In the genomic region with DNA sequence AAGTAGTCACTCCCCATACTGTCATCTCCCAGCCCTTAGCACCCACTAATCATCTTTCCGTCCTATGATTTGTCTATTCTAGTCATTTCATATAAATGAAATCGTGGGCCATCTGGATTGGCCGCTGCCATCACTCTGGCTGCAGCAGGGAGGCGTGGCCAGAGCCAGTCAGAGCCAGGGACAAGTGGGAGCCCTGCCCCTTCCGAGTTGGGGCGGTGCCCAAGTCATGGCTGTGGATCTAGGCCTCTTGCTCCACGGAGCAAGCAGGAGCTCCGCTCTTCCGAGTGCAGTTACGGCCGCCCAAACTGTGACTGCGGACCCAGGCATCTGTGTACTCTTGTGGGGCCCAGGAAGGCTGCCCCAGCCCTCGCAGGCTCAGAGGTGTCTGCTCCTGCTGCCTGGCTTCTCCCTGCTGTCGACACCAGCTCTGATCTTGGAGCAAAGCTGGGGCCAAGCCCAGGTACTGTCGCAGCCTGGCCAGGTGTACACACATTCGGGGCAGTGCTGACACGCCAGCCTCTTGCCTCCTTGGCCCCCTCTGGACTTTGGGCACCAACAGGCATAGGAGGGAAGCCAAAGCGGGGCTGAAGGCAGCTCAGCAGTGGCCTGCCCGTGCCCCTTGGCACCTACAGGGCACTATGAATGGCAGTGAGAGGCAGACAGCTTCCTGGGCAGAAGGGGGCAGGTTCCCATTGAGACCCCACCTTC, we compare ENCODE assay signal across 14 cellular contexts. TPM values are rescaled to one million over a fixed set of nuclear protein-coding genes. Genes with fewer than 3 reads are reported as not detected.
DNase-seq lines count a peak whose midpoint lies in the region; ATAC-seq and TF ChIP-seq lines count a peak whose summit lies in the region.
"Had no signal": no experiment of that assay in that cellular context is flagged by ENCODE, and none has a peak within 500 bp of the region (broad histone marks: within the 10 kb centered on the region; RNA-seq: fewer than 3 reads in every experiment).

No MANE protein-coding gene starts in this region.

- H3K27ac Mint-ChIP-seq in WTC11: peak overlapping the region; percentile 94
- H3K27ac Mint-ChIP-seq: activated naive CD8-positive, alpha-beta T cell treated with anti-CD3 and anti-CD28 coated beads for 36 hours; CD8-positive, alpha-beta memory T cell; IgD-negative memory B cell; nephron had no signal

- H3K4me2 ChIP-seq in HCT116 (ENCODE audit: low read length): no peak overlapping the region

- ATAC-seq in HCT116: peak; percentile 95
- peak; percentile 98 for ATAC-seq in WTC11
- peak; percentile 69 for ATAC-seq in right cardiac atrium

- WGBS in right cardiac atrium: 76% methylated on average over 19 of the region's 19 CpGs

- no peaks in the 10 kb centered on the region for H3K9me2 ChIP-seq in HCT116 (ENCODE audit: insufficient read depth)

- H3K79me2 ChIP-seq in HCT116 (ENCODE audit: insufficient read depth, low read length): peaks cover 20% of the 10 kb centered on the region

- no peaks in the 10 kb centered on the region for H3K36me3 Mint-ChIP-seq in WTC11

- CTCF ChIA-PET in HCT116 (lab: Charles Lee) (no interaction called here), WTC11 (lab: Charles Lee) (no interaction called here)

- no peak overlapping the region for H3K9ac ChIP-seq in HCT116 (ENCODE audit: low read length)

- no peaks in the 10 kb centered on the region; a peak in 1 of 4 replicates for H3K36me3 ChIP-seq in HCT116 (ENCODE audit: control insufficient read depth in 1 of 2, insufficient read depth in 2 of 2, low read length in 2 of 2)
- H3K36me3 ChIP-seq: thoracic aorta had no signal

- POLR2A ChIA-PET in HCT116 (lab: Charles Lee): no interaction called here
- POLR2A ChIA-PET in WTC11 (lab: Charles Lee): interaction anchor here (0.6 kb wide), 1 partner anchor 11 kb away, joined by 5 read pairs; no protein-coding TSS in a partner anchor

- no peaks in the 10 kb centered on the region for H3K27me3 Mint-ChIP-seq in WTC11 (ENCODE audit: low read depth)
- H3K27me3 Mint-ChIP-seq: activated naive CD8-positive, alpha-beta T cell treated with anti-CD3 and anti-CD28 coated beads for 36 hours; CD8-positive, alpha-beta memory T cell; IgD-negative memory B cell had no signal

- DNase-seq in HCT116 (ENCODE audit: low read depth, low spot score) (no peak), WTC11 (ENCODE audit: low spot score) (peak; percentile 66), right cardiac atrium (peak; percentile 35 to 76 (median 71)), posterior cingulate gyrus (peak; percentile 57 to 98 (median 84)), LoVo (ENCODE audit: low spot score) (no peak), erythroblast (lab: John Stamatoyannopoulos, UW) (no peak), cortex of kidney (lab: John Stamatoyannopoulos, UW) (no peak)
- DNase-seq: activated naive CD8-positive, alpha-beta T cell treated with anti-CD3 and anti-CD28 coated beads for 36 hours; CD8-positive, alpha-beta memory T cell; WERI-Rb-1 had no signal

- RAD21 ChIA-PET in HCT116 (lab: Charles Lee; ENCODE audit: low non-redundant PET in 1 of 2, low total read pairs in 2 of 2, uncharacterized antibody in 2 of 2, unreplicated experiment in 2 of 2): no interaction called here

- BruUV-seq in HCT116 (replicated peaks; lab: Mats Ljungman, UMichigan): no TSS peak

- no peak overlapping the region for H3K27ac ChIP-seq in HCT116 (ENCODE audit: low read depth, low read length)
- no peak overlapping the region for H3K27ac ChIP-seq in right cardiac atrium (ENCODE audit: low read length)
- H3K27ac ChIP-seq: skin epidermis, thoracic aorta, WERI-Rb-1 had no signal

- no peak overlapping the region for H3K4me3 Mint-ChIP-seq in WTC11
- H3K4me3 Mint-ChIP-seq: activated naive CD8-positive, alpha-beta T cell treated with anti-CD3 and anti-CD28 coated beads for 36 hours; IgD-negative memory B cell; nephron had no signal

- no peak for TF ChIP-seq POLR2A in HCT116 (IDR thresholded peaks at IDR 0.05; ENCODE audit: borderline replicate concordance, extremely low read depth, insufficient read depth, insufficient read length)
- no peak for TF ChIP-seq POLR2A in erythroblast (IDR thresholded peaks at IDR 0.05; ENCODE audit: low read length)

- H3K4me3 ChIP-seq in HCT116 (replicated peaks in 1 of 2; ENCODE audit: low read depth in 1 of 2, low read length in 2 of 2) (no peak overlapping the region), right cardiac atrium (ENCODE audit: low read length) (no peak overlapping the region)
- H3K4me3 ChIP-seq: skin epidermis, thoracic aorta had no signal

- no peak for TF ChIP-seq RAD21 in HCT116 (IDR thresholded peaks at IDR 0.05; ENCODE audit: low read depth)

- H2AFZ ChIP-seq in HCT116 (ENCODE audit: low read depth, low read length, poor library complexity, severe bottlenecking): no peak overlapping the region

- no peaks in the 10 kb centered on the region for H3K9me3 ChIP-seq in HCT116 (ENCODE audit: control insufficient read depth in 1 of 2, insufficient read depth in 1 of 2, low read depth in 1 of 2, low read length in 2 of 2)
- H3K9me3 ChIP-seq in right cardiac atrium (ENCODE audit: control insufficient read depth, low read length): no peaks in the 10 kb centered on the region
- H3K9me3 ChIP-seq: thoracic aorta had no signal

- no peaks in the 10 kb centered on the region for H3K4me1 ChIP-seq in HCT116 (ENCODE audit: control insufficient read depth in 1 of 2, insufficient read depth in 2 of 2, low read length in 2 of 2)
- H3K4me1 ChIP-seq in right cardiac atrium (ENCODE audit: control insufficient read depth, insufficient read depth, low read length): no peaks in the 10 kb centered on the region

- H3K4me1 Mint-ChIP-seq in WTC11: peaks cover 6% of the 10 kb centered on the region; the same call in 1 of the 2 replicates
- H3K4me1 Mint-ChIP-seq: nephron had no signal

- H4K20me1 ChIP-seq in HCT116 (ENCODE audit: insufficient read depth): no peaks in the 10 kb centered on the region

- no peak for TF ChIP-seq CTCF in HCT116 (IDR thresholded peaks at IDR 0.05 in 2 of 3, conservative IDR thresholded peaks at IDR 0.05 in 1 of 3; ENCODE audit: borderline replicate concordance in 1 of 3, insufficient read depth in 1 of 3, low read depth in 2 of 3, low read length in 2 of 3)
- no peak for TF ChIP-seq CTCF in WTC11 (IDR thresholded peaks at IDR 0.05)

- intact Hi-C loops in HCT116 (cut with micrococcal nuclease) (no loop called here), right cardiac atrium (cut with DNase I) (loop anchor here in 1 of 4 donors (10.0 kb wide), 1 partner anchor 69 kb away; no protein-coding TSS in a partner anchor), posterior cingulate gyrus (cut with DNase I) (no loop called here)

- no peaks in the 10 kb centered on the region for H3K27me3 ChIP-seq in HCT116 (ENCODE audit: insufficient read depth, low read length)
- no peaks in the 10 kb centered on the region for H3K27me3 ChIP-seq in right cardiac atrium (ENCODE audit: control insufficient read depth, insufficient read depth)

- no peaks in the 10 kb centered on the region for H3K9me3 Mint-ChIP-seq in WTC11
- H3K9me3 Mint-ChIP-seq: activated naive CD8-positive, alpha-beta T cell treated with anti-CD3 and anti-CD28 coated beads for 36 hours; CD8-positive, alpha-beta memory T cell; IgD-negative memory B cell; nephron had no signal

TF ChIP-seq in HCT116, 20 proteins besides CTCF, POLR2A, EP300 and RAD21:
- TF ChIP-seq CEBPB (IDR thresholded peaks at IDR 0.05; ENCODE audit: low read depth) (no peak), FOSL1 (IDR thresholded peaks at IDR 0.05; ENCODE audit: low read depth) (no peak), ELF1 (IDR thresholded peaks at IDR 0.05; ENCODE audit: borderline replicate concordance, low read depth) (no peak), EGR1 (IDR thresholded peaks at IDR 0.05; ENCODE audit: low read depth) (no peak), MAX (IDR thresholded peaks at IDR 0.05) (no peak), SP1 (IDR thresholded peaks at IDR 0.05; ENCODE audit: low read depth) (no peak), ZFX (IDR thresholded peaks at IDR 0.05) (no peak), EZH2 (IDR thresholded peaks at IDR 0.05) (no peak), CBX3 (IDR thresholded peaks at IDR 0.05; ENCODE audit: low read depth) (no peak)
- TF ChIP-seq, protein P1, sequence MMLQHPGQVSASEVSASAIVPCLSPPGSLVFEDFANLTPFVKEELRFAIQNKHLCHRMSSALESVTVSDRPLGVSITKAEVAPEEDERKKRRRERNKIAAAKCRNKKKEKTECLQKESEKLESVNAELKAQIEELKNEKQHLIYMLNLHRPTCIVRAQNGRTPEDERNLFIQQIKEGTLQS (IDR thresholded peaks at IDR 0.05): no peak

TF ChIP-seq in WTC11, 78 proteins besides CTCF, POLR2A, EP300 and RAD21 (continues in another document):
- peak; percentile 64; the same call in 1 of the 2 replicates for TF ChIP-seq FOXP1 (CRISPR knock-in tag; IDR thresholded peaks at IDR 0.05; ENCODE audit: borderline replicate concordance)
- TF ChIP-seq, protein P2, sequence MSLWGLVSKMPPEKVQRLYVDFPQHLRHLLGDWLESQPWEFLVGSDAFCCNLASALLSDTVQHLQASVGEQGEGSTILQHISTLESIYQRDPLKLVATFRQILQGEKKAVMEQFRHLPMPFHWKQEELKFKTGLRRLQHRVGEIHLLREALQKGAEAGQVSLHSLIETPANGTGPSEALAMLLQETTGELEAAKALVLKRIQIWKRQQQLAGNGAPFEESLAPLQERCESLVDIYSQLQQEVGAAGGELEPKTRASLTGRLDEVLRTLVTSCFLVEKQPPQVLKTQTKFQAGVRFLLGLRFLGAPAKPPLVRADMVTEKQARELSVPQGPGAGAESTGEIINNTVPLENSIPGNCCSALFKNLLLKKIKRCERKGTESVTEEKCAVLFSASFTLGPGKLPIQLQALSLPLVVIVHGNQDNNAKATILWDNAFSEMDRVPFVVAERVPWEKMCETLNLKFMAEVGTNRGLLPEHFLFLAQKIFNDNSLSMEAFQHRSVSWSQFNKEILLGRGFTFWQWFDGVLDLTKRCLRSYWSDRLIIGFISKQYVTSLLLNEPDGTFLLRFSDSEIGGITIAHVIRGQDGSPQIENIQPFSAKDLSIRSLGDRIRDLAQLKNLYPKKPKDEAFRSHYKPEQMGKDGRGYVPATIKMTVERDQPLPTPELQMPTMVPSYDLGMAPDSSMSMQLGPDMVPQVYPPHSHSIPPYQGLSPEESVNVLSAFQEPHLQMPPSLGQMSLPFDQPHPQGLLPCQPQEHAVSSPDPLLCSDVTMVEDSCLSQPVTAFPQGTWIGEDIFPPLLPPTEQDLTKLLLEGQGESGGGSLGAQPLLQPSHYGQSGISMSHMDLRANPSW (CRISPR knock-in tag; conservative IDR thresholded peaks at IDR 0.05; ENCODE audit: low read depth): no peak

RNA-seq across cellular contexts. Expression of gene MRPL48, which starts 8.4 kb away (rescaled TPM):
- total RNA-seq in HCT116 (2021; ENCODE audit: unreplicated experiment) (66.8 TPM), WTC11 (2021) (38.7 to 40.6 TPM (median 39.4 TPM) in 3 replicates), right cardiac atrium (10 to 100 TPM; 36.3 to 47.2 (median 37.4) TPM)
- 62.7 and 89.3 TPM in 2 replicates for polyA plus RNA-seq in HCT116 (2012)
- polyA plus RNA-seq in right cardiac atrium: 53.1 TPM

RNA-seq across cellular contexts. Expression of gene RAB6A, which starts 35.2 kb away (rescaled TPM):
- total RNA-seq in HCT116 (2021; ENCODE audit: unreplicated experiment) (121 TPM), WTC11 (2021) (103 to 114 TPM (median 107 TPM) in 3 replicates), right cardiac atrium (100 to 1,000 TPM in 3 of 4 donors, 10 to 100 TPM in 1; 98.9 to 140 (median 114) TPM)
- polyA plus RNA-seq in HCT116 (2012): 83.7 and 106 TPM in 2 replicates
- 68.2 TPM for polyA plus RNA-seq in right cardiac atrium

Comparison
In these comparisons a context has a peak if more than half of its experiments do, and no peak if none do; other contexts are left out.
1. DNase-seq: peak in WTC11 (single experiment), right cardiac atrium (3 of 3) and posterior cingulate gyrus (10 of 10); none in HCT116 (single experiment), LoVo (single experiment), erythroblast (0 of 2) and cortex of kidney (single experiment).
2. Peak in every context shown above with its lines, with median percentiles within 50 percentile points of each other: ATAC-seq.